18 cellular contexts compared by ENCODE assay signal in genomic region chr6:45630314-45630713, GRCh38.
DNase-seq lines count a peak whose midpoint lies in the region; ATAC-seq and TF ChIP-seq lines count a peak whose summit lies in the region.
"Had no signal": no experiment of that assay in that cellular context is flagged by ENCODE, and none has a peak within 500 bp of the region (broad histone marks: within the 10 kb centered on the region; RNA-seq: fewer than 3 reads in every experiment).

No MANE protein-coding gene starts in this region.

- H3K27me3 ChIP-seq in SJSA1 (replicated peaks) (no peaks in the 10 kb centered on the region), trophoblast cell (ENCODE audit: insufficient read depth, low read length) (no peaks in the 10 kb centered on the region)
- H3K27me3 ChIP-seq: BE2C, MG63 had no signal

- H3K9me3 ChIP-seq in SJSA1 (replicated peaks), result no peaks in the 10 kb centered on the region
- H3K9me3 ChIP-seq in trophoblast cell (ENCODE audit: insufficient read depth, low read depth, low read length), result no peaks in the 10 kb centered on the region
- H3K9me3 ChIP-seq: BE2C, MG63, SK-N-SH had no signal

- H3K23ac ChIP-seq in trophoblast cell (ENCODE audit: low read length), result no peak overlapping the region

- no peak overlapping the region for H3K9ac ChIP-seq in trophoblast cell (ENCODE audit: low read length)
- H3K9ac ChIP-seq: SK-N-SH had no signal

- no peak overlapping the region for H2AFZ ChIP-seq in trophoblast cell (ENCODE audit: insufficient read depth, low read length, poor library complexity)
- H2AFZ ChIP-seq: PC-9 had no signal

- H3K4ac ChIP-seq in trophoblast cell (ENCODE audit: low read depth, low read length), result no peak overlapping the region

- H2AK5ac ChIP-seq in trophoblast cell (ENCODE audit: low read length), result no peak overlapping the region

- no peak for ATAC-seq in SK-N-SH treated with all-trans-retinoic acid at 6 μM for 48 hours
- ATAC-seq in GM18867 (IDR thresholded peaks at IDR 0.05; ENCODE audit: unreplicated experiment), result no peak
- ATAC-seq: K562 had no signal

- no peak for TF ChIP-seq CTCF in AG10803 (conservative IDR thresholded peaks at IDR 0.05; ENCODE audit: low read length)
- TF ChIP-seq CTCF in fibroblast of the aortic adventitia (IDR thresholded peaks at IDR 0.05; ENCODE audit: insufficient read depth, low read length), result no peak

- no peak overlapping the region for H4K12ac ChIP-seq in trophoblast cell (ENCODE audit: low read depth, low read length)

- DNase-seq in AG10803 (ENCODE audit: low read depth) (peak; percentile 45), SJSA1 (ENCODE audit: low read depth in 1 of 2, low spot score in 2 of 2) (no peak), fibroblast of the aortic adventitia (ENCODE audit: low read depth) (peak; percentile 12), trophoblast cell (peak; percentile 40 to 52), epidermal melanocyte (ENCODE audit: insufficient read length, low spot score) (no peak)
- DNase-seq: BE2C, GDM1, H7, MG63, NCI-H1048, NCI-H1436 treated with DMSO at 0.1 percent for 48 hours, PC-9, SHP77 treated with DMSO at 0.1 percent for 48 hours, SK-N-SH had no signal

- WGBS in trophoblast cell (ENCODE audit: extremely low coverage, insufficient coverage, insufficient read length), result no CpG with 5 or more reads among the region's 2 CpGs

- no peak overlapping the region for H4K91ac ChIP-seq in trophoblast cell (ENCODE audit: low read depth, low read length)

- no peak overlapping the region for H3K14ac ChIP-seq in trophoblast cell (ENCODE audit: low read length)

- no peak overlapping the region for H2BK5ac ChIP-seq in trophoblast cell (ENCODE audit: low read depth, low read length, poor library complexity)

- H3K79me1 ChIP-seq in trophoblast cell (ENCODE audit: low read length), result no peaks in the 10 kb centered on the region

- H2BK12ac ChIP-seq in trophoblast cell (ENCODE audit: low read length), result no peak overlapping the region

- H2BK120ac ChIP-seq in trophoblast cell (ENCODE audit: insufficient read depth, low read length, poor library complexity), result no peak overlapping the region

- H3K4me1 ChIP-seq in SJSA1 (replicated peaks) (peaks cover 35% of the 10 kb centered on the region), trophoblast cell (ENCODE audit: control insufficient read depth in 1 of 2, insufficient read depth in 2 of 2, low read length in 2 of 2) (no peaks in the 10 kb centered on the region)
- H3K4me1 ChIP-seq: BE2C had no signal

- no peak overlapping the region for H3K4me3 ChIP-seq in AG10803 (ENCODE audit: low read length)
- H3K4me3 ChIP-seq in SJSA1, result no peak overlapping the region
- no peak overlapping the region for H3K4me3 ChIP-seq in fibroblast of the aortic adventitia (ENCODE audit: low read depth, low read length)
- H3K4me3 ChIP-seq in trophoblast cell (ENCODE audit: low read depth, low read length), result no peak overlapping the region
- H3K4me3 ChIP-seq: K562, MG63, PC-9 had no signal

- H3K36me3 ChIP-seq in SJSA1 (no peaks in the 10 kb centered on the region), trophoblast cell (ENCODE audit: control insufficient read depth in 1 of 2, insufficient read depth in 2 of 2, low read length in 2 of 2) (no peaks in the 10 kb centered on the region)
- H3K36me3 ChIP-seq: BE2C, MG63 had no signal

- no peak overlapping the region for H4K8ac ChIP-seq in trophoblast cell (ENCODE audit: low read depth, low read length)

- no peak overlapping the region for H3K18ac ChIP-seq in trophoblast cell (ENCODE audit: low read length)

- H3K27ac ChIP-seq in SJSA1 (peak overlapping the region; percentile 72), trophoblast cell (ENCODE audit: low read depth, low read length) (no peak overlapping the region)
- H3K27ac ChIP-seq: RWPE1 had no signal

- H3K4me2 ChIP-seq in trophoblast cell (ENCODE audit: low read length), result no peak overlapping the region
- H3K4me2 ChIP-seq: PC-9, SK-N-SH had no signal

- no peaks in the 10 kb centered on the region for H3K79me2 ChIP-seq in trophoblast cell (ENCODE audit: control insufficient read depth, insufficient read depth, low read length, poor library complexity)

TF ChIP-seq in SK-N-SH treated with all-trans-retinoic acid at 6 μM for 48 hours, 23 proteins besides CTCF, POLR2A, EP300 and RAD21:
- TF ChIP-seq ZNF565 (CRISPR knock-in tag; conservative IDR thresholded peaks at IDR 0.05; ENCODE audit: low read depth), result no peak
- TF ChIP-seq ZNF70 (CRISPR knock-in tag; IDR thresholded peaks at IDR 0.05), result no peak
- no peak for TF ChIP-seq ZFP30 (CRISPR knock-in tag; IDR thresholded peaks at IDR 0.05)
- no peak for TF ChIP-seq PPARA (CRISPR knock-in tag; IDR thresholded peaks at IDR 0.05; ENCODE audit: borderline replicate concordance)
- TF ChIP-seq CSRNP3 (CRISPR knock-in tag; IDR thresholded peaks at IDR 0.05), result no peak
- no peak for TF ChIP-seq ESRRG (CRISPR knock-in tag; IDR thresholded peaks at IDR 0.05)
- TF ChIP-seq RARB (CRISPR knock-in tag; IDR thresholded peaks at IDR 0.05), result no peak
TF ChIP-seq in SK-N-SH treated with all-trans-retinoic acid at 6 μM for 48 hours: peak in this region for 0.

Comparison
In these comparisons a context has a peak if more than half of its experiments do, and no peak if none do; other contexts are left out.
1. DNase-seq: peak in AG10803 (single experiment), fibroblast of the aortic adventitia (single experiment) and trophoblast cell (2 of 2); none in SJSA1 (0 of 2) and epidermal melanocyte (single experiment).